Comparison of ENCODE assay signal across 10 cellular contexts in genomic region chr14:103155013-103155412, GRCh38. TPM values are rescaled to one million over a fixed set of nuclear protein-coding genes. Genes with fewer than 3 reads are reported as not detected.
DNase-seq lines count a peak whose midpoint lies in the region; ATAC-seq and TF ChIP-seq lines count a peak whose summit lies in the region.
"Had no signal": no experiment of that assay in that cellular context is flagged by ENCODE, and none has a peak within 500 bp of the region (broad histone marks: within the 10 kb centered on the region; RNA-seq: fewer than 3 reads in every experiment).

No MANE protein-coding gene starts in this region.

- intact Hi-C loops in Panc1 (cut with micrococcal nuclease; ENCODE audit: unreplicated experiment) = no loop called here

- H3K36me3 ChIP-seq in Panc1 (ENCODE audit: control insufficient read depth, insufficient read depth, low read length) (no peaks in the 10 kb centered on the region), osteoblast (ENCODE audit: insufficient read depth, low read length) (no peaks in the 10 kb centered on the region)

- TF ChIP-seq CTCF in Panc1 (IDR thresholded peaks at IDR 0.05) = no peak
- no peak for TF ChIP-seq CTCF in fibroblast of villous mesenchyme (IDR thresholded peaks at IDR 0.05; ENCODE audit: insufficient read depth, low read depth, low read length)
- no peak for TF ChIP-seq CTCF in osteoblast (IDR thresholded peaks at IDR 0.05; ENCODE audit: extremely low read depth, low read depth, low read length)

- DNase-seq in EL (peak; percentile 78), Panc1 (ENCODE audit: low read depth, low spot score) (peak; percentile 45), fibroblast of villous mesenchyme (ENCODE audit: low read depth) (peak; percentile 80), osteoblast (ENCODE audit: insufficient read length, low spot score, missing footprints) (peak; percentile 97)
- no peak for DNase-seq in stimulated activated naive CD4-positive, alpha-beta T cell treated with Interleukin-2 at 50 U/mL for 16 hours (lab: John Stamatoyannopoulos, UW)
- DNase-seq in stimulated activated naive CD8-positive, alpha-beta T cell treated with anti-CD3 and anti-CD28 coated beads, Interleukin-15, Interleukin-2, amounts not matched to agents 100 U/mL and 50 U/mL, for 24 hours = no peak
- DNase-seq: NCI-H446 treated with DMSO at 0.1 percent for 48 hours had no signal

- ATAC-seq in Panc1 (peak; percentile 94), GM18907 (IDR thresholded peaks at IDR 0.05; ENCODE audit: unreplicated experiment) (no peak), HG02623 (IDR thresholded peaks at IDR 0.05; ENCODE audit: unreplicated experiment) (no peak)
- ATAC-seq in stimulated activated naive CD8-positive, alpha-beta T cell treated with anti-CD3 and anti-CD28 coated beads, Interleukin-15, Interleukin-2, amounts not matched to agents 100 U/mL and 50 U/mL, for 24 hours = no peak
- ATAC-seq: stimulated activated effector memory CD8-positive, alpha-beta T cell treated with anti-CD3 and anti-CD28 coated beads, Interleukin-12 subunit alpha, Interleukin-12 subunit beta, amount 100 ng/mL, for 72 hours had no signal

- in situ Hi-C loops in Panc1 (cut with HindIII; ENCODE audit: low pct_unique_long_range_greater_than_20kb, low sequenced_read_pairs) = no loop called here

- no peaks in the 10 kb centered on the region for H3K9me3 ChIP-seq in Panc1 (ENCODE audit: control insufficient read depth, insufficient read depth, low read depth, low read length)
- H3K9me3 ChIP-seq in osteoblast (ENCODE audit: low read depth, low read length) = no peaks in the 10 kb centered on the region

- no peak overlapping the region for H2AFZ ChIP-seq in osteoblast (ENCODE audit: low read length)

- H3K27ac ChIP-seq in Panc1 (ENCODE audit: low read length) (peak overlapping the region; percentile 63; the same call in 1 of the 2 replicates), osteoblast (ENCODE audit: low read depth, low read length) (no peak overlapping the region)

- POLR2A ChIA-PET in Panc1 (lab: Charles Lee) = interaction anchor here (0.9 kb wide), 1 partner anchor 106 kb away, joined by 4 read pairs; no protein-coding TSS in a partner anchor

- H3K4me2 ChIP-seq in osteoblast (ENCODE audit: insufficient read depth, low read length) = no peak overlapping the region

- BruUV-seq in Panc1 (replicated peaks; lab: Mats Ljungman, UMichigan) = no TSS peak

- peaks cover 25% of the 10 kb centered on the region for H3K4me1 ChIP-seq in Panc1 (ENCODE audit: control insufficient read depth, insufficient read depth, low read length)
- H3K4me1 ChIP-seq in osteoblast (ENCODE audit: insufficient read depth, low read length) = peaks cover 4% of the 10 kb centered on the region

- no peaks in the 10 kb centered on the region for H3K79me2 ChIP-seq in osteoblast (ENCODE audit: insufficient read depth, low read length)

- H3K4me3 ChIP-seq in Panc1 (ENCODE audit: low read depth in 2 of 2, low read length in 2 of 2) (no peak overlapping the region), fibroblast of villous mesenchyme (ENCODE audit: low read depth, low read length) (no peak overlapping the region), osteoblast (ENCODE audit: insufficient read depth, low read length) (no peak overlapping the region)

- no peaks in the 10 kb centered on the region for H4K20me1 ChIP-seq in osteoblast (ENCODE audit: insufficient read depth, low read length)

- CTCF ChIA-PET in Panc1 (lab: Charles Lee) = interaction anchor here (0.6 kb wide), 1 partner anchor 249 kb away, joined by 3 read pairs; no protein-coding TSS in a partner anchor

- no peaks in the 10 kb centered on the region for H3K27me3 ChIP-seq in Panc1 (ENCODE audit: control insufficient read depth, insufficient read depth, low read length)
- H3K27me3 ChIP-seq in osteoblast (ENCODE audit: insufficient read depth, low read length) = peaks cover 5% of the 10 kb centered on the region

RNA-seq across cellular contexts. Expression of gene TNFAIP2, which starts 31.8 kb away (rescaled TPM):
- total RNA-seq in Panc1 (2021; ENCODE audit: unreplicated experiment) = 491 TPM
- polyA plus RNA-seq in Panc1 (2012; ENCODE audit: insufficient read length) = 322 TPM
- 122 and 240 TPM in 2 replicates for total RNA-seq in fibroblast of villous mesenchyme
- total RNA-seq in osteoblast = 41.3 and 60.1 TPM in 2 replicates

Comparison
In these comparisons a context has a peak if more than half of its experiments do, and no peak if none do; other contexts are left out.
1. DNase-seq: peak in EL (single experiment), Panc1 (single experiment), fibroblast of villous mesenchyme (single experiment) and osteoblast (single experiment); none in stimulated activated naive CD4-positive, alpha-beta T cell treated with Interleukin-2 at 50 U/mL for 16 hours (single experiment) and stimulated activated naive CD8-positive, alpha-beta T cell treated with anti-CD3 and anti-CD28 coated beads, Interleukin-15, Interleukin-2, amounts not matched to agents 100 U/mL and 50 U/mL, for 24 hours (single experiment).